ENCODE assay signal across 29 cellular contexts in genomic region chr4:185506422-185506821, GRCh38. TPM values are rescaled to one million over a fixed set of nuclear protein-coding genes. Genes with fewer than 3 reads are reported as not detected.
"Had no signal": no experiment of that assay in that cellular context is flagged by ENCODE, and none has a peak within 500 bp of the region (broad histone marks: within the 10 kb centered on the region; RNA-seq: fewer than 3 reads in every experiment).

No MANE protein-coding gene starts in this region.

- H3K27me3 ChIP-seq: body of pancreas, suprapubic skin, transverse colon had no signal

- ATAC-seq: body of pancreas; heart left ventricle; left lung; natural killer cell; stimulated activated memory B cell treated with anti-CD40 and anti-IgM and Interleukin-4, amounts not matched to agents 10 μg/mL and 1 μg/mL and 100 μg/mL, for 72 hours; stimulated activated naive CD8-positive, alpha-beta T cell treated with anti-CD3 and anti-CD28 coated beads, Interleukin-15, amount 100 ng/mL, for 72 hours had no signal

- H3K4me3 ChIP-seq: body of pancreas, heart left ventricle, left lung, lung, skin epidermis, suprapubic skin, transverse colon had no signal

- DNase-seq: activated CD4-positive, alpha-beta T cell treated with anti-CD3 and anti-CD28 coated beads for 48 hours; activated CD4-positive, alpha-beta T cell treated with anti-CD3 and anti-CD28 coated beads, Interleukin-2, amount 50 U/mL, for 48 hours; activated CD8-positive, alpha-beta memory T cell treated with anti-CD3 and anti-CD28 coated beads for 24 hours; activated effector memory CD4-positive, alpha-beta T cell treated with Interleukin-2 at 50 U/mL for 16 hours; activated naive CD4-positive, alpha-beta T cell treated with Interleukin-2 at 50 U/mL for 16 hours; aorta; body of pancreas; effector CD8-positive, alpha-beta T cell; hypothalamus; immature natural killer cell; kidney glomerular epithelial cell; left lung; mesendoderm; natural killer cell; posterior cingulate gyrus; retina; stimulated activated CD4-positive, alpha-beta T cell treated with anti-CD3 and anti-CD28 coated beads, Interleukin-4, amount 100 ng/mL, for 24 hours; stimulated activated naive CD8-positive, alpha-beta T cell treated with anti-CD3 and anti-CD28 coated beads, Interleukin-15, amount 100 ng/mL, for 72 hours; SW 1271; T-helper 9 cell; transverse colon had no signal

- H3K27ac ChIP-seq: body of pancreas, epithelial cell of prostate, left lung, skin epidermis, suprapubic skin, VCaP had no signal

- H3K9me3 ChIP-seq: body of pancreas, left lung, suprapubic skin, transverse colon had no signal

- H3K36me3 ChIP-seq: suprapubic skin, transverse colon had no signal

- H3K4me1 ChIP-seq: left lung, suprapubic skin had no signal

RNA-seq across cellular contexts. Expression of gene PDLIM3, which starts 28.9 kb away (rescaled TPM):
- total RNA-seq: natural killer cell had no signal
- polyA plus RNA-seq: immature natural killer cell had no signal

RNA-seq across cellular contexts. Expression of gene CCDC110, which starts 34.9 kb away (rescaled TPM):
- total RNA-seq: mononuclear cell, natural killer cell had no signal
- polyA plus RNA-seq: immature natural killer cell had no signal
